Comparison of ENCODE assay signal across 8 cellular contexts in genomic region chr20:46757754-46758678, GRCh38. TPM values are rescaled to one million over a fixed set of nuclear protein-coding genes. Genes with fewer than 3 reads are reported as not detected.
DNase-seq lines count a peak whose midpoint lies in the region; ATAC-seq, FAIRE-seq and TF ChIP-seq lines count a peak whose summit lies in the region.

No MANE protein-coding gene starts in this region.

- H3K27ac ChIP-seq in prostate gland: no peak overlapping the region

- FAIRE-seq in frontal cortex (lab: Jason Lieb, UNC): no peak

- ATAC-seq in GM21825 (IDR thresholded peaks at IDR 0.05; ENCODE audit: unreplicated experiment) (no peak), HG03439 (IDR thresholded peaks at IDR 0.05; ENCODE audit: unreplicated experiment) (no peak)

- 45% methylated on average over 17 of the region's 17 CpGs for WGBS in prostate gland

- H3K27me3 ChIP-seq in prostate gland (replicated peaks; ENCODE audit: insufficient read depth): no peaks in the 10 kb centered on the region

- intact Hi-C loops in prostate gland (cut with DNase I): loop anchor here (5.0 to 10.0 kb wide), 3 partner anchors 394 to 857 kb away; no protein-coding TSS in a partner anchor

- peak; percentile 93 to 95 (median 94) for TF ChIP-seq CTCF in prostate gland (IDR thresholded peaks at IDR 0.05)

- H3K4me3 ChIP-seq in prostate gland: no peak overlapping the region

- H3K4me1 ChIP-seq in prostate gland (replicated peaks): no peaks in the 10 kb centered on the region

- peak; percentile 50 for DNase-seq in DMS153 (lab: John Stamatoyannopoulos, UW)
- DNase-seq in LHCN-M2 (ENCODE audit: low read depth): peak; percentile 50
- DNase-seq in RKO (ENCODE audit: low spot score): peak; percentile 69
- DNase-seq in activated effector memory CD4-positive, alpha-beta T cell treated with anti-CD3 and anti-CD28 coated beads, Interleukin-2, amount 50 U/mL, for 16 hours: peak; percentile 81
- DNase-seq in frontal cortex (ENCODE audit: low spot score in 2 of 2): peak; percentile 8 to 62
- peak; percentile 28 for DNase-seq in prostate gland (ENCODE audit: low spot score)

- TF ChIP-seq POLR2A in prostate gland (IDR thresholded peaks at IDR 0.05): no peak

- no peaks in the 10 kb centered on the region for H3K9me3 ChIP-seq in prostate gland

- H3K36me3 ChIP-seq in prostate gland: no peaks in the 10 kb centered on the region

RNA-seq across cellular contexts. Expression of gene SLC2A10, which starts 48.6 kb away (rescaled TPM):
- total RNA-seq in LHCN-M2 (2014; rRNA removed) (21.0 and 31.0 TPM in 2 replicates), frontal cortex (3.7 TPM), prostate gland (10 to 100 TPM; 49.8 to 54.9 TPM)
- 12.1 TPM for polyA plus RNA-seq in LHCN-M2 (2012)

Comparison
In these comparisons a context has a peak if more than half of its experiments do, and no peak if none do; other contexts are left out.
1. DNase-seq: peak in every context shown above with its lines; median percentile 81 in activated effector memory CD4-positive, alpha-beta T cell treated with anti-CD3 and anti-CD28 coated beads, Interleukin-2, amount 50 U/mL, for 16 hours; 69 in RKO; 50 in DMS153; 50 in LHCN-M2; 35 in frontal cortex; 28 in prostate gland.